In genomic region chr5:4113905-4114304, GRCh38 we compare ENCODE assay signal across 3 cellular contexts.
TF ChIP-seq lines count a peak whose summit lies in the region.

No MANE protein-coding gene starts in this region.

TF ChIP-seq in A549, 52 proteins besides CTCF, POLR2A, EP300 and RAD21:
- TF ChIP-seq CHD2 (IDR thresholded peaks at IDR 0.05; ENCODE audit: low read length, partially characterized antibody) (no peak), MAFK (IDR thresholded peaks at IDR 0.05; ENCODE audit: partially characterized antibody) (peak; percentile 73)

TF ChIP-seq in IMR-90, 13 proteins besides CTCF, POLR2A, EP300 and RAD21:
- no peak for TF ChIP-seq MXI1 (IDR thresholded peaks at IDR 0.05; ENCODE audit: borderline replicate concordance, low read depth, low read length)
- peak; percentile 92 for TF ChIP-seq MAFK (IDR thresholded peaks at IDR 0.05; ENCODE audit: low read depth, low read length)

TF ChIP-seq in K562, 482 proteins besides CTCF, POLR2A, EP300 and RAD21:
- TF ChIP-seq PPARD (CRISPR knock-in tag; IDR thresholded peaks at IDR 0.05) (no peak), ZNF316 (IDR thresholded peaks at IDR 0.05) (peak; percentile 21; the same call in 1 of the 2 replicates)
